27 cellular contexts compared by ENCODE assay signal in the genomic region with DNA sequence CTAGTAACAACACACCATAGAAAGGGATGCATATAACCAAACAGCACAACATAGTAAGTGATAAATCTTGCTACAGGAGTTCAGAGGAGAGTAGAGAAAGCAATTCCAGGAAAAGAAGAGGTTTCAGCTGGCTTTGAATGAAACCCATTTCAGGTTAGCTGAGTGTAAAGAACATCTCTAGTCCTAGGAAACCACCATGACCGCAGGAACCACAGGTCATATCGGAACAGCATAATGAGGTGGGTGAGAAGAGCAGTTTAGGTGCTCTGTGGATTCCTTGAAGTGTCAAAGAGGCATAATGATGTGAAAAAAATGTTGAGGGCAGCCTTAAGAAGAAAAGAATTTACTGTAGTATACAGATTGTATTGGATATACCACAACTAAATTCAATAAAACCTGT.
"Had no signal": no experiment of that assay in that cellular context is flagged by ENCODE, and none has a peak within 500 bp of the region (broad histone marks: within the 10 kb centered on the region; RNA-seq: fewer than 3 reads in every experiment).

No MANE protein-coding gene starts in this region.

- H3K27ac Mint-ChIP-seq: activated T-helper 2 cell treated with anti-CD3 and anti-CD28 coated beads, Interferon-gamma antibody, Interleukin-2, Interleukin-4, amounts not matched to agents 10 μg/mL and 5 μg/mL and 100 μg/mL, durations not matched to agents 14 hours and 24 hours and 36 hours; immature natural killer cell; mesothelial cell of epicardium; nephron progenitor cell; progenitor cell of endocrine pancreas had no signal

- H3K36me3 Mint-ChIP-seq: immature natural killer cell, mesothelial cell of epicardium, naive B cell had no signal

- H3K4me3 Mint-ChIP-seq: activated T-cell treated with anti-CD3 and anti-CD28 coated beads, Interleukin-2, amount 50 U/mL, for 4 hours; immature natural killer cell; mesothelial cell of epicardium; naive B cell; nephron progenitor cell had no signal

- H3K27me3 Mint-ChIP-seq: naive B cell, progenitor cell of endocrine pancreas had no signal

- H3K9me3 ChIP-seq: breast epithelium, esophagus muscularis mucosa, neutrophil, testis had no signal

- H3K9me3 Mint-ChIP-seq: mesothelial cell of epicardium had no signal

- H3K36me3 ChIP-seq: breast epithelium, esophagus muscularis mucosa, heart left ventricle, neutrophil had no signal

- ATAC-seq: activated T-cell treated with anti-CD3 and anti-CD28 coated beads, Interleukin-2, amount 50 U/mL, for 4 hours; foreskin keratinocyte; heart left ventricle; left colon; sciatic nerve had no signal

- H3K4me1 ChIP-seq: breast epithelium, esophagus muscularis mucosa, foreskin keratinocyte, heart left ventricle, testis had no signal

- H3K4me3 ChIP-seq: breast epithelium, esophagus muscularis mucosa, heart left ventricle, skin epidermis, testis had no signal

- H3K4me1 Mint-ChIP-seq: mesothelial cell of epicardium, naive B cell, nephron progenitor cell had no signal

- DNase-seq: activated CD4-positive, alpha-beta T cell treated with anti-CD3 and anti-CD28 coated beads for 4 hours; activated CD4-positive, CD25-positive, alpha-beta regulatory T cell; activated CD8-positive, alpha-beta memory T cell treated with anti-CD3 and anti-CD28 coated beads for 24 hours; activated CD8-positive, alpha-beta memory T cell treated with anti-CD3 and anti-CD28 coated beads, Interleukin-2, amount 50 U/mL, for 48 hours; activated T-cell treated with anti-CD3 and anti-CD28 coated beads, Interleukin-2, amount 50 U/mL, for 4 hours; central memory CD4-positive, alpha-beta T cell; foreskin keratinocyte; heart left ventricle; hypothalamus; immature natural killer cell; kidney; left colon; naive B cell; nephron progenitor cell; stimulated activated CD4-positive, alpha-beta T cell treated with anti-CD3 and anti-CD28 coated beads, Interleukin-1b, Interleukin-23, amount 100 ng/mL, for 48 hours; stimulated activated CD4-positive, alpha-beta T cell treated with anti-CD3 and anti-CD28 coated beads, Interleukin-4, amount 100 ng/mL, for 4 hours; stimulated activated naive CD4-positive, alpha-beta T cell; testis; trophoblast cell had no signal

- H3K27me3 ChIP-seq: breast epithelium, esophagus muscularis mucosa, foreskin keratinocyte, heart left ventricle, neutrophil, testis had no signal

- H3K27ac ChIP-seq: breast epithelium, esophagus muscularis mucosa, foreskin keratinocyte, heart left ventricle, neutrophil, skin epidermis, testis had no signal
